28 cellular contexts compared by ENCODE assay signal in genomic region chr1:184764483-184764882, GRCh38. TPM values are rescaled to one million over a fixed set of nuclear protein-coding genes. Genes with fewer than 3 reads are reported as not detected.
DNase-seq lines count a peak whose midpoint lies in the region; ATAC-seq, FAIRE-seq and TF ChIP-seq lines count a peak whose summit lies in the region.
"Had no signal": no experiment of that assay in that cellular context is flagged by ENCODE, and none has a peak within 500 bp of the region (broad histone marks: within the 10 kb centered on the region; RNA-seq: fewer than 3 reads in every experiment).

No MANE protein-coding gene starts in this region.

- TF ChIP-seq EP300 in HepG2 (IDR thresholded peaks at IDR 0.05; ENCODE audit: low read depth in 2 of 2, low read length in 2 of 2) (no peak), HepG2 (CRISPR knock-in tag; IDR thresholded peaks at IDR 0.05; ENCODE audit: borderline replicate concordance) (no peak)

- H3K27me3 ChIP-seq in HepG2 (ENCODE audit: control insufficient read depth in 1 of 2, insufficient read depth in 2 of 2, low read length in 2 of 2) (no peaks in the 10 kb centered on the region), right lobe of liver (no peaks in the 10 kb centered on the region), endodermal cell (ENCODE audit: control insufficient read depth, insufficient read depth, low read length, poor library complexity, severe bottlenecking) (no peaks in the 10 kb centered on the region)
- H3K27me3 ChIP-seq: BE2C, BLaER1 had no signal

- H3K27me3 Mint-ChIP-seq in endodermal cell (ENCODE audit: insufficient read depth) = peaks cover 2% of the 10 kb centered on the region

- no peaks in the 10 kb centered on the region for H3K9me3 Mint-ChIP-seq in endodermal cell
- H3K9me3 Mint-ChIP-seq: CD4-positive, CD25-positive, alpha-beta regulatory T cell; CD8-positive, alpha-beta memory T cell had no signal

- TF ChIP-seq CTCF in HepG2 (CRISPR knock-in tag; IDR thresholded peaks at IDR 0.05) (no peak), right lobe of liver (IDR thresholded peaks at IDR 0.05) (no peak), endodermal cell (conservative IDR thresholded peaks at IDR 0.05) (no peak)

- no peaks in the 10 kb centered on the region for H3K79me2 ChIP-seq in HepG2 (ENCODE audit: insufficient read depth, low read length)

- no peaks in the 10 kb centered on the region for H4K20me1 ChIP-seq in HepG2 (ENCODE audit: insufficient read depth, low read length)
- H4K20me1 ChIP-seq: BLaER1 had no signal

- H2AFZ ChIP-seq in HepG2 (ENCODE audit: low read length) = no peak overlapping the region

- intact Hi-C loops in HepG2 (cut with micrococcal nuclease; ENCODE audit: unreplicated experiment) (no loop called here), right lobe of liver (cut with DNase I) (no loop called here)

- H3K4me3 Mint-ChIP-seq in endodermal cell = no peak overlapping the region
- H3K4me3 Mint-ChIP-seq: CD14-positive monocyte; CD4-positive, alpha-beta memory T cell; CD4-positive, CD25-positive, alpha-beta regulatory T cell; CD8-positive, alpha-beta memory T cell had no signal

- no peak for FAIRE-seq in HepG2 (lab: Jason Lieb, UNC)
- FAIRE-seq: A204.1, GM12878, GM12892, GM18507 had no signal

- peak; percentile 33; the same call in 2 of the 3 replicates for ATAC-seq in HepG2
- peak; percentile 86 to 94 (median 92) for ATAC-seq in right lobe of liver
- ATAC-seq in HG02571 (IDR thresholded peaks at IDR 0.05; ENCODE audit: unreplicated experiment) = no peak
- ATAC-seq: GM12878 had no signal

- DNase-seq in foreskin melanocyte (peak; percentile 19), HepG2 (ENCODE audit: low spot score) (no peak), right lobe of liver (peak in 2 of 3 donors; percentile 21 to 54), endodermal cell (no peak), kidney tubule cell (ENCODE audit: low spot score) (no peak), NCI-H748 treated with DMSO at 0.1 percent for 48 hours (lab: John Stamatoyannopoulos, UW) (no peak)
- DNase-seq: 8988T; ACHN; BE2C; C1 segment of cervical spinal cord; CD4-positive, alpha-beta memory T cell; CD4-positive, CD25-positive, alpha-beta regulatory T cell; CD8-positive, alpha-beta memory T cell; COR-L47; DMS 273 treated with DMSO at 0.1 percent for 48 hours; DMS153; DMS53; DMS79; DND-41; EL; GDM1 had no signal

- BruUV-seq in HepG2 (replicated peaks; lab: Mats Ljungman, UMichigan) = no TSS peak

- CTCF ChIA-PET in HepG2 (lab: Yijun Ruan, JAX; ENCODE audit: low intra/inter-chr PET ratio, low total read pairs) = no interaction called here

- 93% methylated on average over 1 of the region's 1 CpG for WGBS in HepG2 (ENCODE audit: low lambda C conversion rate)
- 88% methylated on average over 1 of the region's 1 CpG for WGBS in right lobe of liver (ENCODE audit: insufficient coverage, low coverage, low lambda C conversion rate, missing lambda C conversion rate)
- 90 to 97% methylated on average over 1 of the region's 1 CpG for WGBS in endodermal cell (ENCODE audit: insufficient coverage in 1 of 2, insufficient read length in 1 of 2), 2 experiments

- H3K4me3 ChIP-seq in HepG2 (replicated peaks in 1 of 3; ENCODE audit: insufficient read depth in 1 of 3, low read depth in 2 of 3, low read length in 3 of 3) = no peak overlapping the region
- H3K4me3 ChIP-seq in right lobe of liver = no peak overlapping the region
- H3K4me3 ChIP-seq in endodermal cell (ENCODE audit: low read length) = no peak overlapping the region
- H3K4me3 ChIP-seq: BLaER1, GM12878 had no signal

- H3K9me3 ChIP-seq in HepG2 (ENCODE audit: low read length) (no peaks in the 10 kb centered on the region), right lobe of liver (no peaks in the 10 kb centered on the region), endodermal cell (ENCODE audit: control insufficient read depth, low read length) (no peaks in the 10 kb centered on the region)
- H3K9me3 ChIP-seq: BE2C, BLaER1 had no signal

- H3K27ac ChIP-seq in HepG2 (ENCODE audit: extremely low read length, insufficient read depth, low read length) (no peak overlapping the region), right lobe of liver (no peak overlapping the region), endodermal cell (ENCODE audit: low read depth, low read length) (no peak overlapping the region)
- H3K27ac ChIP-seq: BLaER1 had no signal

- no peaks in the 10 kb centered on the region for H3K36me3 ChIP-seq in HepG2 (replicated peaks in 1 of 2; ENCODE audit: control insufficient read depth in 1 of 2, insufficient read depth in 2 of 2, low read length in 2 of 2)
- no peaks in the 10 kb centered on the region for H3K36me3 ChIP-seq in right lobe of liver
- no peaks in the 10 kb centered on the region for H3K36me3 ChIP-seq in endodermal cell (ENCODE audit: control insufficient read depth, insufficient read depth, low read length)
- H3K36me3 ChIP-seq: BE2C, BLaER1 had no signal

- H3K27ac Mint-ChIP-seq in endodermal cell = no peak overlapping the region
- H3K27ac Mint-ChIP-seq: CD14-positive monocyte; CD4-positive, alpha-beta memory T cell; CD4-positive, CD25-positive, alpha-beta regulatory T cell; CD8-positive, alpha-beta memory T cell had no signal

- in situ Hi-C loops in HepG2 (cut with HindIII; ENCODE audit: extremely low pct_ligation_motif_present, low pct_unique_long_range_greater_than_20kb) = no loop called here

- POLR2A ChIA-PET in HepG2 (lab: Yijun Ruan, JAX) = no interaction called here

- H3K4me1 Mint-ChIP-seq in endodermal cell = peaks cover 3% of the 10 kb centered on the region
- H3K4me1 Mint-ChIP-seq: CD4-positive, alpha-beta memory T cell; CD8-positive, alpha-beta memory T cell had no signal

- TF ChIP-seq POLR2A in HepG2 (IDR thresholded peaks at IDR 0.05; ENCODE audit: insufficient read depth in 1 of 2, low read depth in 2 of 2, low read length in 2 of 2) (no peak), right lobe of liver (IDR thresholded peaks at IDR 0.05) (no peak)

- H3K9ac ChIP-seq in HepG2 (ENCODE audit: insufficient read depth, low read depth, low read length) (no peak overlapping the region), endodermal cell (ENCODE audit: extremely low read depth, low read length, poor library complexity, severe bottlenecking) (no peak overlapping the region)
- H3K9ac ChIP-seq: BLaER1 had no signal

- peaks cover 16% of the 10 kb centered on the region for H3K4me1 ChIP-seq in HepG2 (ENCODE audit: insufficient read depth, low read length)
- peaks cover 0 to 23% (median 8%) of the 10 kb centered on the region in 4 donors for H3K4me1 ChIP-seq in right lobe of liver
- H3K4me1 ChIP-seq in endodermal cell (ENCODE audit: control insufficient read depth, insufficient read depth, low read length) = no peaks in the 10 kb centered on the region
- H3K4me1 ChIP-seq: BE2C, BLaER1 had no signal

- H3K36me3 Mint-ChIP-seq in endodermal cell (ENCODE audit: low read depth) = no peaks in the 10 kb centered on the region

- H3K4me2 ChIP-seq in HepG2 (ENCODE audit: low read depth, low read length) = no peak overlapping the region
- H3K4me2 ChIP-seq: BLaER1 had no signal

- TF ChIP-seq RAD21 in HepG2 (CRISPR knock-in tag; IDR thresholded peaks at IDR 0.05) = no peak

TF ChIP-seq in HepG2, 621 proteins besides CTCF, POLR2A, EP300 and RAD21 (continues in another document):
- 0 out of 2 replicates have a peak, but pooled peaks have one; percentile 18 for TF ChIP-seq NR2F2 (IDR thresholded peaks at IDR 0.05; ENCODE audit: borderline replicate concordance, low read depth)
- no peak for TF ChIP-seq GATA4 (IDR thresholded peaks at IDR 0.05; ENCODE audit: borderline replicate concordance, low read depth)
- no peak for TF ChIP-seq SP1 (IDR thresholded peaks at IDR 0.05)
- TF ChIP-seq SP1 (CRISPR knock-in tag; IDR thresholded peaks at IDR 0.05) = no peak
- no peak for TF ChIP-seq PRPF4 (IDR thresholded peaks at IDR 0.05; ENCODE audit: low read depth, low read length, poor library complexity, severe bottlenecking)

RNA-seq across cellular contexts. Expression of gene EDEM3, which starts 9.8 kb away (rescaled TPM):
- total RNA-seq in HepG2 (2016; rRNA removed; fragmentation: Illumina TruSeq; extraction: Trizol) (11.8 and 18.2 TPM in 2 replicates), right lobe of liver (10 to 100 TPM; 18.5 to 36.4 (median 31.0) TPM), endodermal cell (10 to 100 TPM; 17.0 to 22.0 TPM)
- 2.6 and 5.4 TPM in 2 replicates for total RNA-seq in HepG2 (2016; cell fraction: cytosol; rRNA removed; fragmentation: Illumina TruSeq; extraction: Trizol; ENCODE audit: low read depth)
- 11.9 and 18.8 TPM in 2 replicates for total RNA-seq in HepG2 (2016; cell fraction: insoluble cytoplasmic fraction; rRNA removed; fragmentation: Illumina TruSeq; extraction: Trizol)
- 3.9 and 4.4 TPM in 2 replicates for total RNA-seq in HepG2 (2016; cell fraction: membrane; rRNA removed; fragmentation: Illumina TruSeq; extraction: Trizol)
- 23.9 and 24.0 TPM in 2 replicates for total RNA-seq in HepG2 (2016; cell fraction: nucleus; rRNA removed; fragmentation: Illumina TruSeq; extraction: Trizol)
- polyA plus RNA-seq in HepG2 (2011; rRNA removed) = 10.4 and 13.1 TPM in 2 replicates
- polyA plus RNA-seq in HepG2 (2011; cell fraction: cytosol; rRNA removed) = 6.3 and 7.4 TPM in 2 replicates
- polyA plus RNA-seq in HepG2 (2011; cell fraction: nucleus; rRNA removed) = 11.1 and 14.7 TPM in 2 replicates
- polyA plus RNA-seq in HepG2 (2012) = 12.8 and 13.6 TPM in 2 replicates
- 0.31 and 0.55 TPM in 2 replicates for polyA plus RNA-seq in HepG2 (2016; cell fraction: cytosol; fragmentation: Illumina TruSeq; extraction: Trizol; ENCODE audit: low read depth)
- polyA plus RNA-seq in HepG2 (2016; cell fraction: insoluble cytoplasmic fraction; fragmentation: Illumina TruSeq; extraction: Trizol; ENCODE audit: low read depth) = 6.3 and 7.8 TPM in 2 replicates
- polyA plus RNA-seq in HepG2 (2016; cell fraction: membrane; fragmentation: Illumina TruSeq; extraction: Trizol; ENCODE audit: low read depth) = 1.0 and 1.2 TPM in 2 replicates
- 19.1 and 19.3 TPM in 2 replicates for polyA plus RNA-seq in HepG2 (2016; cell fraction: nucleus; fragmentation: Illumina TruSeq; extraction: Trizol; ENCODE audit: insufficient read depth, low read depth)
- 22.1 and 31.5 TPM in 2 replicates for polyA minus RNA-seq in HepG2 (2011; rRNA and poly(A)+ RNA removed; ENCODE audit: low replicate concordance)
- polyA minus RNA-seq in HepG2 (2011; cell fraction: cytosol; rRNA and poly(A)+ RNA removed) = 22.6 and 36.7 TPM in 2 replicates
- polyA minus RNA-seq in HepG2 (2011; cell fraction: nucleus; rRNA and poly(A)+ RNA removed) = 26.3 and 36.1 TPM in 2 replicates
- polyA plus RNA-seq in endodermal cell (2013, experiment 1 of 2) = 13.1 TPM
- polyA plus RNA-seq in endodermal cell (2013, experiment 2 of 2) = 12.6 TPM

Comparison
In these comparisons a context has a peak if more than half of its experiments do, and no peak if none do; other contexts are left out.
1. DNase-seq: peak in foreskin melanocyte (single experiment) and right lobe of liver (2 of 3); none in HepG2 (single experiment), endodermal cell (single experiment), kidney tubule cell (single experiment) and NCI-H748 treated with DMSO at 0.1 percent for 48 hours (single experiment).